In genomic region chr9:76761448-76761847, GRCh38 we compare ENCODE assay signal across 11 cellular contexts.
DNase-seq lines count a peak whose midpoint lies in the region; ATAC-seq, FAIRE-seq and TF ChIP-seq lines count a peak whose summit lies in the region.
"Had no signal": no experiment of that assay in that cellular context is flagged by ENCODE, and none has a peak within 500 bp of the region (broad histone marks: within the 10 kb centered on the region; RNA-seq: fewer than 3 reads in every experiment).

No MANE protein-coding gene starts in this region.

- H3K4me1 ChIP-seq in OCI-LY3 (ENCODE audit: low read length): peaks cover 29% of the 10 kb centered on the region
- H3K4me1 ChIP-seq: uterus had no signal

- H3K27ac ChIP-seq in OCI-LY3 (ENCODE audit: low read length): no peak overlapping the region
- H3K27ac ChIP-seq: uterus had no signal

- no peaks in the 10 kb centered on the region for H3K79me2 ChIP-seq in OCI-LY3 (ENCODE audit: low read length)

- no peak for DNase-seq in epithelial cell of esophagus (ENCODE audit: low read depth)
- DNase-seq in pons (ENCODE audit: low spot score): peak; percentile 51
- DNase-seq in AG08396 (ENCODE audit: low spot score): no peak
- DNase-seq in NCI-H2107 (lab: John Stamatoyannopoulos, UW): no peak
- DNase-seq: SHP77; stimulated activated CD4-positive, alpha-beta T cell treated with anti-CD3 and anti-CD28 coated beads, Interleukin-4, amount 100 ng/mL, for 1 hour; uterus had no signal

- H4K20me1 ChIP-seq in OCI-LY3 (ENCODE audit: insufficient read depth, low read length): no peaks in the 10 kb centered on the region

- no peak overlapping the region for H3K9ac ChIP-seq in OCI-LY3 (ENCODE audit: low read length)

- peaks cover 12% of the 10 kb centered on the region for H3K27me3 ChIP-seq in OCI-LY3 (ENCODE audit: low read depth, low read length)
- H3K27me3 ChIP-seq: uterus had no signal

- no peaks in the 10 kb centered on the region for H3K36me3 ChIP-seq in OCI-LY3 (replicated peaks; ENCODE audit: low read depth, low read length)
- H3K36me3 ChIP-seq: uterus had no signal

- H3K4me3 ChIP-seq in OCI-LY3 (ENCODE audit: low read length): no peak overlapping the region
- no peak overlapping the region for H3K4me3 ChIP-seq in epithelial cell of esophagus (ENCODE audit: low read length)
- H3K4me3 ChIP-seq: uterus had no signal

- peak; percentile 57 for TF ChIP-seq CTCF in OCI-LY3 (IDR thresholded peaks at IDR 0.05; ENCODE audit: low read depth, low read length)
- peak; percentile 27 for TF ChIP-seq CTCF in epithelial cell of esophagus (IDR thresholded peaks at IDR 0.05; ENCODE audit: insufficient read depth, low read depth, low read length, missing control alignments)

- H3K9me3 ChIP-seq in OCI-LY3 (ENCODE audit: insufficient read depth, low read length): no peaks in the 10 kb centered on the region
- H3K9me3 ChIP-seq: uterus had no signal

- peak; percentile 54 for FAIRE-seq in G401.6 (lab: Jason Lieb, UNC)

- ATAC-seq in GM18520 (IDR thresholded peaks at IDR 0.05; ENCODE audit: unreplicated experiment) (no peak), GM21737 (IDR thresholded peaks at IDR 0.05; ENCODE audit: unreplicated experiment) (no peak)

- no peak overlapping the region for H3K4me2 ChIP-seq in OCI-LY3 (ENCODE audit: low read length)

- no peak overlapping the region for H2AFZ ChIP-seq in OCI-LY3 (ENCODE audit: low read depth, low read length)
